27 cellular contexts compared by ENCODE assay signal in genomic region chr5:67771221-67771620, GRCh38.
DNase-seq lines count a peak whose midpoint lies in the region; ATAC-seq, FAIRE-seq and TF ChIP-seq lines count a peak whose summit lies in the region.
"Had no signal": no experiment of that assay in that cellular context is flagged by ENCODE, and none has a peak within 500 bp of the region (broad histone marks: within the 10 kb centered on the region; RNA-seq: fewer than 3 reads in every experiment).

No MANE protein-coding gene starts in this region.

- intact Hi-C loops in Caco-2 (cut with micrococcal nuclease; ENCODE audit: unreplicated experiment) = loop anchor here (2.0 kb wide), 1 partner anchor 278 kb away; no protein-coding TSS in a partner anchor
- intact Hi-C loops in psoas muscle (cut with DNase I) = loop anchor here (5.0 to 10.0 kb wide), 3 partner anchors 36 to 276 kb away; no protein-coding TSS in a partner anchor

- WGBS in psoas muscle, 3 donors = 24 to 47% (median 30%) methylated on average over 2 of the region's 2 CpGs

- H3K27ac Mint-ChIP-seq in Caco-2 (ENCODE audit: unreplicated experiment) (peak overlapping the region; percentile 98), astrocyte (ENCODE audit: unreplicated experiment) (no peak overlapping the region)
- H3K27ac Mint-ChIP-seq: activated naive CD8-positive, alpha-beta T cell; CD4-positive, CD25-positive, alpha-beta regulatory T cell; endodermal cell; IgD-negative memory B cell; stimulated activated effector memory CD8-positive, alpha-beta T cell treated with anti-CD3 and anti-CD28 coated beads, Interleukin-12 subunit alpha, Interleukin-12 subunit beta, amount 100 ng/mL, for 72 hours had no signal

- peaks cover 66% of the 10 kb centered on the region for H3K4me1 ChIP-seq in Caco-2
- H3K4me1 ChIP-seq in astrocyte (ENCODE audit: insufficient read depth, low read length) = peaks cover 14% of the 10 kb centered on the region
- H3K4me1 ChIP-seq in psoas muscle = peaks cover 42% of the 10 kb centered on the region
- H3K4me1 ChIP-seq: A549, esophagus squamous epithelium had no signal

- H3K4me2 ChIP-seq in astrocyte (ENCODE audit: low read length) = no peak overlapping the region
- H3K4me2 ChIP-seq: A549 had no signal

- no peak overlapping the region for H2AFZ ChIP-seq in astrocyte (ENCODE audit: low read depth, low read length)
- H2AFZ ChIP-seq: GM23248 had no signal

- no peaks in the 10 kb centered on the region for H4K20me1 ChIP-seq in astrocyte (ENCODE audit: insufficient read depth, low read length)

- DNase-seq in Caco-2 = no peak
- DNase-seq in astrocyte (ENCODE audit: low read depth) = peak; percentile 43
- DNase-seq in fibroblast of the aortic adventitia (ENCODE audit: low read depth) = peak; percentile 69
- DNase-seq in psoas muscle = no peak
- DNase-seq in activated naive CD4-positive, alpha-beta T cell (lab: John Stamatoyannopoulos, UW) = no peak
- DNase-seq in RPMI8226 = no peak
- DNase-seq: activated CD4-positive, alpha-beta T cell treated with anti-CD3 and anti-CD28 coated beads for 48 hours; activated T-cell treated with anti-CD3 and anti-CD28 coated beads for 4 hours; anterior cingulate cortex; endodermal cell; esophagus squamous epithelium; left ventricle myocardium inferior; NCI-H146; NCI-H446 treated with DMSO at 0.1 percent for 48 hours; NCI-H774; WERI-Rb-1 had no signal

- H3K4me3 ChIP-seq in Caco-2 (ENCODE audit: low read depth, low read length) (no peak overlapping the region), astrocyte (ENCODE audit: insufficient read depth, low read depth, low read length) (no peak overlapping the region), fibroblast of the aortic adventitia (ENCODE audit: low read depth, low read length) (no peak overlapping the region), psoas muscle (peak overlapping the region; percentile 8)
- H3K4me3 ChIP-seq: A549, esophagus squamous epithelium, GM23248, left ventricle myocardium inferior, suprapubic skin had no signal

- peaks cover 47% of the 10 kb centered on the region for H3K4me1 Mint-ChIP-seq in Caco-2 (ENCODE audit: low read depth, unreplicated experiment)
- H3K4me1 Mint-ChIP-seq in astrocyte (ENCODE audit: low read depth, unreplicated experiment) = peaks cover 8% of the 10 kb centered on the region
- H3K4me1 Mint-ChIP-seq: CD4-positive, CD25-positive, alpha-beta regulatory T cell; stimulated activated effector memory CD8-positive, alpha-beta T cell treated with anti-CD3 and anti-CD28 coated beads, Interleukin-12 subunit alpha, Interleukin-12 subunit beta, amount 100 ng/mL, for 72 hours had no signal

- CTCF ChIA-PET in Caco-2 (lab: Charles Lee) = no interaction called here

- H3K27me3 ChIP-seq in Caco-2 (replicated peaks; ENCODE audit: control insufficient read depth, insufficient read depth, low read length) = no peaks in the 10 kb centered on the region
- no peaks in the 10 kb centered on the region for H3K27me3 ChIP-seq in astrocyte (ENCODE audit: insufficient read depth, low read length)
- H3K27me3 ChIP-seq in psoas muscle (ENCODE audit: insufficient read depth in 3 of 3, low read length in 2 of 3) = no peaks in the 10 kb centered on the region
- H3K27me3 ChIP-seq: esophagus squamous epithelium, suprapubic skin had no signal

- no peak for FAIRE-seq in astrocyte (lab: Jason Lieb, UNC)
- FAIRE-seq: A549, D721Med, islet of Langerhans had no signal

- H3K4me3 Mint-ChIP-seq in Caco-2 (ENCODE audit: unreplicated experiment) = peak overlapping the region; percentile 51
- H3K4me3 Mint-ChIP-seq in astrocyte (ENCODE audit: unreplicated experiment) = no peak overlapping the region
- H3K4me3 Mint-ChIP-seq: activated naive CD8-positive, alpha-beta T cell; CD4-positive, CD25-positive, alpha-beta regulatory T cell; endodermal cell; IgD-negative memory B cell; stimulated activated effector memory CD8-positive, alpha-beta T cell treated with anti-CD3 and anti-CD28 coated beads, Interleukin-12 subunit alpha, Interleukin-12 subunit beta, amount 100 ng/mL, for 72 hours had no signal

- POLR2A ChIA-PET in Caco-2 (lab: Charles Lee) = interaction anchor here (0.5 to 1.0 kb wide), 3 partner anchors 62 to 444 kb away, joined by 3 to 6 read pairs (median 3); partner anchors contain the start of gene PIK3R1

- no peak overlapping the region for H3K9ac ChIP-seq in astrocyte (ENCODE audit: low read length)
- H3K9ac ChIP-seq: GM23248 had no signal

- H3K79me2 ChIP-seq in astrocyte (ENCODE audit: insufficient read depth, low read length) = no peaks in the 10 kb centered on the region

- TF ChIP-seq CTCF in Caco-2 (IDR thresholded peaks at IDR 0.05; ENCODE audit: insufficient read depth in 1 of 2, low read depth in 1 of 2, low read length in 1 of 2, severe bottlenecking in 1 of 2, unreplicated experiment in 1 of 2) (no peak), astrocyte (IDR thresholded peaks at IDR 0.05; ENCODE audit: insufficient read depth, low read depth, low read length) (no peak), fibroblast of the aortic adventitia (IDR thresholded peaks at IDR 0.05; ENCODE audit: insufficient read depth, low read length) (peak; percentile 4), psoas muscle (IDR thresholded peaks at IDR 0.05) (no peak)

- no peak overlapping the region for H3K27ac ChIP-seq in astrocyte (ENCODE audit: low read depth, low read length)
- peak overlapping the region; percentile 71 for H3K27ac ChIP-seq in psoas muscle
- H3K27ac ChIP-seq: A549, esophagus squamous epithelium, GM23248, left ventricle myocardium inferior, suprapubic skin, WERI-Rb-1 had no signal

- BruUV-seq in Caco-2 (replicated peaks; lab: Mats Ljungman, UMichigan) = TSS peak; percentile 96

- H3K36me3 Mint-ChIP-seq in Caco-2 (ENCODE audit: insufficient read depth, unreplicated experiment) = no peaks in the 10 kb centered on the region
- no peaks in the 10 kb centered on the region for H3K36me3 Mint-ChIP-seq in astrocyte (ENCODE audit: low read depth, unreplicated experiment)
- H3K36me3 Mint-ChIP-seq: activated naive CD8-positive, alpha-beta T cell; CD4-positive, CD25-positive, alpha-beta regulatory T cell; IgD-negative memory B cell; stimulated activated effector memory CD8-positive, alpha-beta T cell treated with anti-CD3 and anti-CD28 coated beads, Interleukin-12 subunit alpha, Interleukin-12 subunit beta, amount 100 ng/mL, for 72 hours had no signal

- H3K9me3 Mint-ChIP-seq in Caco-2 (ENCODE audit: unreplicated experiment) (peaks cover 17% of the 10 kb centered on the region), astrocyte (ENCODE audit: unreplicated experiment) (no peaks in the 10 kb centered on the region)
- H3K9me3 Mint-ChIP-seq: endodermal cell; stimulated activated effector memory CD8-positive, alpha-beta T cell treated with anti-CD3 and anti-CD28 coated beads, Interleukin-12 subunit alpha, Interleukin-12 subunit beta, amount 100 ng/mL, for 72 hours had no signal

- no peaks in the 10 kb centered on the region for H3K36me3 ChIP-seq in Caco-2 (ENCODE audit: control insufficient read depth, insufficient read depth, low read length)
- no peaks in the 10 kb centered on the region for H3K36me3 ChIP-seq in astrocyte (ENCODE audit: insufficient read depth, low read length)
- H3K36me3 ChIP-seq in psoas muscle (ENCODE audit: insufficient read depth in 1 of 2, low read depth in 1 of 2) = no peaks in the 10 kb centered on the region
- H3K36me3 ChIP-seq: esophagus squamous epithelium, left ventricle myocardium inferior, suprapubic skin, WERI-Rb-1 had no signal

- no peaks in the 10 kb centered on the region for H3K27me3 Mint-ChIP-seq in Caco-2 (ENCODE audit: insufficient read depth, unreplicated experiment)
- no peaks in the 10 kb centered on the region for H3K27me3 Mint-ChIP-seq in astrocyte (ENCODE audit: low read depth, unreplicated experiment)
- H3K27me3 Mint-ChIP-seq: activated naive CD8-positive, alpha-beta T cell had no signal

- ATAC-seq in psoas muscle (no peak), GM21737 (IDR thresholded peaks at IDR 0.05; ENCODE audit: unreplicated experiment) (no peak), HG03439 (IDR thresholded peaks at IDR 0.05; ENCODE audit: unreplicated experiment) (no peak)
- ATAC-seq: A549 had no signal

- H3K9me3 ChIP-seq in Caco-2 = peaks cover 5% of the 10 kb centered on the region; the same call in 1 of the 2 replicates
- H3K9me3 ChIP-seq in astrocyte (ENCODE audit: insufficient read depth, low read depth, low read length) = no peaks in the 10 kb centered on the region
- no peaks in the 10 kb centered on the region for H3K9me3 ChIP-seq in psoas muscle
- H3K9me3 ChIP-seq: A549, esophagus squamous epithelium, left ventricle myocardium inferior, suprapubic skin had no signal

Comparison
In these comparisons a context has a peak if more than half of its experiments do, and no peak if none do; other contexts are left out.
1. DNase-seq: peak in astrocyte (single experiment) and fibroblast of the aortic adventitia (single experiment); none in Caco-2 (0 of 2), psoas muscle (0 of 2), activated naive CD4-positive, alpha-beta T cell (0 of 4) and RPMI8226 (single experiment).